ENCODE assay signal across 1 cellular context in the genomic region with DNA sequence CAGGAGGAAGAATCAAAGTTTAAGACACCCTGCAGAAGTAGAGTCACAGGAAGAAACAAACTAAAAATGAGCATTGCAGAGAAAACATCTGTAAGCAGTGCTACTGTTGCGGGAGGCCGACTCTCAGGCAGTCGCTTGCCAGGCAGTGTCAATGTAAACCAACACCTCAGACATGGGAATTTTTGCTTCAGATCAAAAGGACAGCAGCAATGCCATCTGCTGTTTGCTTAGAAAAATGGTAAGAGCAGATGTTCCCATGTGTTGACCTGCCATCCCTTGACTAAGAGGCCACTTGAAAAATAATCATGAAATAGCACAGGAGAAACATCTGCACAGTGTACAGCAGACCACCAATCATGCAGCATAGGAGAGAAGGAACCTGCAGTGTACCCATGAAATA.
TF ChIP-seq lines count a peak whose summit lies in the region.

No MANE protein-coding gene starts in this region.

TF ChIP-seq in WTC11, 78 proteins besides CTCF, POLR2A, EP300 and RAD21 (continued from another document):
- TF ChIP-seq ARID4B (CRISPR knock-in tag; IDR thresholded peaks at IDR 0.05; ENCODE audit: borderline replicate concordance) (no peak), JUN (CRISPR knock-in tag; IDR thresholded peaks at IDR 0.05) (no peak), GRHL2 (CRISPR knock-in tag; IDR thresholded peaks at IDR 0.05; ENCODE audit: insufficient replicate concordance, severe bottlenecking) (no peak)
- TF ChIP-seq, protein P1, sequence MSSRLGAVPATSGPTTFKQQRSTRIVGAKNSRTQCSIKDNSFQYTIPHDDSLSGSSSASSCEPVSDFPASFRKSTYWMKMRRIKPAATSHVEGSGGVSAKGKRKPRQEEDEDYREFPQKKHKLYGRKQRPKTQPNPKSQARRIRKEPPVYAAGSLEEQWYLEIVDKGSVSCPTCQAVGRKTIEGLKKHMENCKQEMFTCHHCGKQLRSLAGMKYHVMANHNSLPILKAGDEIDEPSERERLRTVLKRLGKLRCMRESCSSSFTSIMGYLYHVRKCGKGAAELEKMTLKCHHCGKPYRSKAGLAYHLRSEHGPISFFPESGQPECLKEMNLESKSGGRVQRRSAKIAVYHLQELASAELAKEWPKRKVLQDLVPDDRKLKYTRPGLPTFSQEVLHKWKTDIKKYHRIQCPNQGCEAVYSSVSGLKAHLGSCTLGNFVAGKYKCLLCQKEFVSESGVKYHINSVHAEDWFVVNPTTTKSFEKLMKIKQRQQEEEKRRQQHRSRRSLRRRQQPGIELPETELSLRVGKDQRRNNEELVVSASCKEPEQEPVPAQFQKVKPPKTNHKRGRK (CRISPR knock-in tag; IDR thresholded peaks at IDR 0.05; ENCODE audit: borderline replicate concordance) = no peak
